In genomic region chr6:162856885-162857284, GRCh38 we compare ENCODE assay signal across 8 cellular contexts.
DNase-seq lines count a peak whose midpoint lies in the region; ATAC-seq and TF ChIP-seq lines count a peak whose summit lies in the region.

No MANE protein-coding gene starts in this region.

- no peak overlapping the region for H3K4me3 ChIP-seq in colonic mucosa
- peak overlapping the region in 1 of 4 donors; percentile 30 for H3K4me3 ChIP-seq in transverse colon

- H3K9me3 ChIP-seq in colonic mucosa, result no peaks in the 10 kb centered on the region
- no peaks in the 10 kb centered on the region for H3K9me3 ChIP-seq in transverse colon

- peak; percentile 69 for ATAC-seq in left colon
- ATAC-seq in HG02884 (IDR thresholded peaks at IDR 0.05; ENCODE audit: unreplicated experiment), result no peak
- ATAC-seq in HG03469 (IDR thresholded peaks at IDR 0.05; ENCODE audit: unreplicated experiment), result no peak

- TF ChIP-seq EP300 in transverse colon (IDR thresholded peaks at IDR 0.05; ENCODE audit: low read depth), result no peak

- WGBS in transverse colon (ENCODE audit: low coverage in 1 of 2), 2 donors, result 0 to 22% methylated on average over 3 to 7 of the region's 7 CpGs

- intact Hi-C loops in colonic mucosa (cut with DNase I), result no loop called here
- intact Hi-C loops in left colon (cut with DNase I, micrococcal nuclease), result no loop called here
- intact Hi-C loops in transverse colon (cut with DNase I; ENCODE audit: low total_unique reads), result no loop called here

- peak; percentile 67 for DNase-seq in HCEC 1CT
- DNase-seq in NCI-H69 (lab: John Stamatoyannopoulos, UW), result peak; percentile 97
- no peak for DNase-seq in colonic mucosa
- DNase-seq in left colon, result no peak
- peak; percentile 11 for DNase-seq in transverse colon
- DNase-seq in CD1c-positive myeloid dendritic cell (ENCODE audit: extremely low spot score), result no peak

- no peak for TF ChIP-seq POLR2A in transverse colon (IDR thresholded peaks at IDR 0.05)

- in situ Hi-C loops in transverse colon (cut with MboI; ENCODE audit: low pct_ligation_motif_present in 1 of 4, low pct_unique_long_range_greater_than_20kb in 1 of 4, low sequenced_read_pairs in 3 of 4), result no loop called here

- H3K27me3 ChIP-seq in colonic mucosa, result no peaks in the 10 kb centered on the region
- H3K27me3 ChIP-seq in transverse colon, result no peaks in the 10 kb centered on the region

- H3K36me3 ChIP-seq in colonic mucosa, result no peaks in the 10 kb centered on the region
- no peaks in the 10 kb centered on the region for H3K36me3 ChIP-seq in transverse colon

- H3K4me1 ChIP-seq in colonic mucosa (no peaks in the 10 kb centered on the region), transverse colon (peaks cover 0 to 4% (median 0%) of the 10 kb centered on the region in 4 donors)

- H3K27ac ChIP-seq in colonic mucosa (no peak overlapping the region), transverse colon (no peak overlapping the region)

- H3K9ac ChIP-seq in colonic mucosa (ENCODE audit: low read depth in 2 of 2, low read length in 2 of 2), result no peak overlapping the region

- TF ChIP-seq CTCF in colonic mucosa (IDR thresholded peaks at IDR 0.05) (peak; percentile 36), transverse colon (IDR thresholded peaks at IDR 0.05) (peak in 4 of 5 experiments; percentile 36 to 47 (median 43))

Comparison
In these comparisons a context has a peak if more than half of its experiments do, and no peak if none do; other contexts are left out.
1. DNase-seq: peak in HCEC 1CT (single experiment), NCI-H69 (single experiment) and transverse colon (single experiment); none in colonic mucosa (single experiment), left colon (0 of 2) and CD1c-positive myeloid dendritic cell (single experiment).